Comparison of ENCODE assay signal across 8 cellular contexts in genomic region chr6:118776607-118777549, GRCh38.
DNase-seq lines count a peak whose midpoint lies in the region; ATAC-seq and FAIRE-seq lines count a peak whose summit lies in the region.

No MANE protein-coding gene starts in this region.

- H3K27me3 Mint-ChIP-seq in activated CD4-positive, alpha-beta memory T cell treated with anti-CD3 and anti-CD28 coated beads for 36 hours, result no peaks in the 10 kb centered on the region
- H3K27me3 Mint-ChIP-seq in effector memory CD8-positive, alpha-beta T cell, result no peaks in the 10 kb centered on the region

- DNase-seq in CD1c-positive myeloid dendritic cell (ENCODE audit: extremely low spot score) (peak; percentile 82), GM19239 (ENCODE audit: insufficient read length, low spot score) (peak; percentile 46), NCI-H82 (lab: John Stamatoyannopoulos, UW) (peak; percentile 89), middle frontal gyrus (ENCODE audit: extremely low spot score, low spot score) (peak; percentile 56)
- peak; percentile 79 for DNase-seq in activated CD4-positive, alpha-beta memory T cell treated with anti-CD3 and anti-CD28 coated beads for 36 hours
- peak; percentile 58 to 64 (median 59) for DNase-seq in effector memory CD8-positive, alpha-beta T cell
- peak; percentile 27 for DNase-seq in stimulated activated naive CD4-positive, alpha-beta T cell treated with Interleukin-2 at 50 U/mL for 16 hours (lab: John Stamatoyannopoulos, UW)

- peaks cover 20% of the 10 kb centered on the region for H3K4me1 Mint-ChIP-seq in activated CD4-positive, alpha-beta memory T cell treated with anti-CD3 and anti-CD28 coated beads for 36 hours (ENCODE audit: low read depth)
- peaks cover 13 to 14% of the 10 kb centered on the region in 2 donors for H3K4me1 Mint-ChIP-seq in effector memory CD8-positive, alpha-beta T cell (ENCODE audit: low read depth in 2 of 2)

- no peaks in the 10 kb centered on the region for H3K9me3 Mint-ChIP-seq in activated CD4-positive, alpha-beta memory T cell treated with anti-CD3 and anti-CD28 coated beads for 36 hours
- no peaks in the 10 kb centered on the region for H3K9me3 Mint-ChIP-seq in effector memory CD8-positive, alpha-beta T cell

- H3K4me3 Mint-ChIP-seq in activated CD4-positive, alpha-beta memory T cell treated with anti-CD3 and anti-CD28 coated beads for 36 hours, result no peak overlapping the region
- peak overlapping the region in 1 of 2 donors; percentile 8 for H3K4me3 Mint-ChIP-seq in effector memory CD8-positive, alpha-beta T cell

- intact Hi-C loops in activated CD4-positive, alpha-beta memory T cell treated with anti-CD3 and anti-CD28 coated beads for 36 hours (cut with micrococcal nuclease), result loop anchor here (1.0 to 5.0 kb wide), 7 partner anchors 11 to 495 kb away; partner anchors contain the start of gene CEP85L

- CTCF ChIA-PET in activated CD4-positive, alpha-beta memory T cell treated with anti-CD3 and anti-CD28 coated beads for 36 hours (lab: Charles Lee), result interaction anchor here (0.6 to 3.9 kb wide), 12 partner anchors 10 to 211 kb away, joined by 3 to 25 read pairs (median 4); no protein-coding TSS in a partner anchor

- peak; percentile 92 for FAIRE-seq in GM19239 (lab: Jason Lieb, UNC)

- no peak overlapping the region for H3K27ac Mint-ChIP-seq in activated CD4-positive, alpha-beta memory T cell treated with anti-CD3 and anti-CD28 coated beads for 36 hours
- H3K27ac Mint-ChIP-seq in effector memory CD8-positive, alpha-beta T cell, result peak overlapping the region; percentile 26 to 88

- peak; percentile 88 for ATAC-seq in HG03521 (IDR thresholded peaks at IDR 0.05; ENCODE audit: unreplicated experiment)
- peak; percentile 96 for ATAC-seq in effector memory CD8-positive, alpha-beta T cell (replicated peaks)

- H3K36me3 Mint-ChIP-seq in activated CD4-positive, alpha-beta memory T cell treated with anti-CD3 and anti-CD28 coated beads for 36 hours, result no peaks in the 10 kb centered on the region
- no peaks in the 10 kb centered on the region for H3K36me3 Mint-ChIP-seq in effector memory CD8-positive, alpha-beta T cell (ENCODE audit: insufficient read depth)

- POLR2A ChIA-PET in activated CD4-positive, alpha-beta memory T cell treated with anti-CD3 and anti-CD28 coated beads for 36 hours (lab: Charles Lee), result interaction anchor here (1.5 kb wide), 1 partner anchor 68 kb away, joined by 4 read pairs; no protein-coding TSS in a partner anchor

Comparison
In these comparisons a context has a peak if more than half of its experiments do, and no peak if none do; other contexts are left out.
1. Peak in every context shown above with its lines: DNase-seq and ATAC-seq.
2. DNase-seq: peak in every context shown above with its lines; median percentile 89 in NCI-H82; 82 in CD1c-positive myeloid dendritic cell; 79 in activated CD4-positive, alpha-beta memory T cell treated with anti-CD3 and anti-CD28 coated beads for 36 hours; 59 in effector memory CD8-positive, alpha-beta T cell; 56 in middle frontal gyrus; 46 in GM19239; 27 in stimulated activated naive CD4-positive, alpha-beta T cell treated with Interleukin-2 at 50 U/mL for 16 hours.